ENCODE assay signal across 1 cellular context in the genomic region with DNA sequence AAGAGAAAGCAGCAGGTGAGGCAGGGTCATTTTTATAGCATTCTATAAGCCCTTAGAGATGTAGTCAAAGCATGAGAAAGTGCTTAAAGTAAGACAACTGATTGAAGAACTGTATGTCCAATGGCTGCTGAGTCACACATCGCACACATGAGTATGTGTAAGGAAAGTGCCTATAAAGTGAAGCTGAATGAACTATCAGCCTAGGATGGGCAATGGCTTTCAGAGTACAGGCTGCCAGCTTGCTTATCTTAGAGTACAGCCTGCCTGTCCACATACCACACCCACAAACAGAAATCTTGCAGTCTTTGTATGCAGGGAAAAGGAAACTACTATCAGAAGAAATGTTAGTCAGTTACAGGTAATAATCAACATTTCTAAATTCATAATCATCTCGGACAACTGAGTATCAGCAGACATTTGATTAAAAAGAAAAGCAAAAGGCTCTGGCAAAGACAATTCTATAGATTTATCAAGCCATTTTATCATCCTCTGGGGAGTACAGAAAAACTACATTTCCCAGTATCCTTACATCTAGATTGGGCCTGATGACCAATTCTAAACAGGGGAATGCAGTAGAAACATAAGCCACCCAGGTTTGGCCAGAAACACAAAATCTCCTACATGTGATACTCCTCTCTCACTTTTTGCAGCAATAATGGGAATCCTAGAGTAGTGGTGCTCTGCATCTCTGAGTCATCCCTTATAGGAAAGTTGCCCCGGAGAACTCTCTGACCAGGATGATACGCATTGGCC.
TF ChIP-seq lines count a peak whose summit lies in the region.

No MANE protein-coding gene starts in this region.

TF ChIP-seq in K562, 482 proteins besides CTCF, POLR2A, EP300 and RAD21 (continued from another document and continues in another):
- no peak for TF ChIP-seq TCFL5 (CRISPR knock-in tag; conservative IDR thresholded peaks at IDR 0.05)
- peak; percentile 60; the same call in 1 of the 2 replicates for TF ChIP-seq JUND (IDR thresholded peaks at IDR 0.05; ENCODE audit: borderline replicate concordance, low read depth, low read length)
- TF ChIP-seq JUND (tag; IDR thresholded peaks at IDR 0.05; ENCODE audit: borderline replicate concordance, low read depth, low read length), result peak; percentile 67; the same call in 2 of the 3 replicates
- peak; percentile 77 for TF ChIP-seq C11orf30 (IDR thresholded peaks at IDR 0.05; ENCODE audit: low read depth)
- no peak for TF ChIP-seq NR2C1 (IDR thresholded peaks at IDR 0.05)
- no peak for TF ChIP-seq NR2C1 (tag; IDR thresholded peaks at IDR 0.05)
- TF ChIP-seq SMARCA4 (IDR thresholded peaks at IDR 0.05), result peak; percentile 47; the same call in 1 of the 2 replicates
- no peak for TF ChIP-seq CHD7 (IDR thresholded peaks at IDR 0.05; ENCODE audit: low read depth, low read length)
- no peak for TF ChIP-seq ETS2 (tag; IDR thresholded peaks at IDR 0.05; ENCODE audit: borderline replicate concordance, poor library complexity, severe bottlenecking)
- TF ChIP-seq ARNT (IDR thresholded peaks at IDR 0.05), result no peak
- TF ChIP-seq, protein P1, sequence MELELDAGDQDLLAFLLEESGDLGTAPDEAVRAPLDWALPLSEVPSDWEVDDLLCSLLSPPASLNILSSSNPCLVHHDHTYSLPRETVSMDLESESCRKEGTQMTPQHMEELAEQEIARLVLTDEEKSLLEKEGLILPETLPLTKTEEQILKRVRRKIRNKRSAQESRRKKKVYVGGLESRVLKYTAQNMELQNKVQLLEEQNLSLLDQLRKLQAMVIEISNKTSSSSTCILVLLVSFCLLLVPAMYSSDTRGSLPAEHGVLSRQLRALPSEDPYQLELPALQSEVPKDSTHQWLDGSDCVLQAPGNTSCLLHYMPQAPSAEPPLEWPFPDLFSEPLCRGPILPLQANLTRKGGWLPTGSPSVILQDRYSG (tag; conservative IDR thresholded peaks at IDR 0.05; ENCODE audit: low read depth), result no peak
- TF ChIP-seq PRMT5 (CRISPR knock-in tag; IDR thresholded peaks at IDR 0.05), result no peak
- no peak for TF ChIP-seq RAD51 (IDR thresholded peaks at IDR 0.05; ENCODE audit: borderline replicate concordance, low read depth)
- TF ChIP-seq ZNF224 (CRISPR knock-in tag; IDR thresholded peaks at IDR 0.05), result no peak
- peak; percentile 73; the same call in 1 of the 2 replicates for TF ChIP-seq MAFK (IDR thresholded peaks at IDR 0.05; ENCODE audit: low read length)
- TF ChIP-seq, protein P2, sequence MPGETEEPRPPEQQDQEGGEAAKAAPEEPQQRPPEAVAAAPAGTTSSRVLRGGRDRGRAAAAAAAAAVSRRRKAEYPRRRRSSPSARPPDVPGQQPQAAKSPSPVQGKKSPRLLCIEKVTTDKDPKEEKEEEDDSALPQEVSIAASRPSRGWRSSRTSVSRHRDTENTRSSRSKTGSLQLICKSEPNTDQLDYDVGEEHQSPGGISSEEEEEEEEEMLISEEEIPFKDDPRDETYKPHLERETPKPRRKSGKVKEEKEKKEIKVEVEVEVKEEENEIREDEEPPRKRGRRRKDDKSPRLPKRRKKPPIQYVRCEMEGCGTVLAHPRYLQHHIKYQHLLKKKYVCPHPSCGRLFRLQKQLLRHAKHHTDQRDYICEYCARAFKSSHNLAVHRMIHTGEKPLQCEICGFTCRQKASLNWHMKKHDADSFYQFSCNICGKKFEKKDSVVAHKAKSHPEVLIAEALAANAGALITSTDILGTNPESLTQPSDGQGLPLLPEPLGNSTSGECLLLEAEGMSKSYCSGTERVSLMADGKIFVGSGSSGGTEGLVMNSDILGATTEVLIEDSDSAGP (CRISPR knock-in tag; IDR thresholded peaks at IDR 0.05), result no peak
- TF ChIP-seq MIER1 (IDR thresholded peaks at IDR 0.05; ENCODE audit: low read depth), result no peak
- TF ChIP-seq YY1 (IDR thresholded peaks at IDR 0.05; ENCODE audit: borderline replicate concordance in 1 of 3, control insufficient read depth in 1 of 3, extremely low read depth in 1 of 3, insufficient read depth in 3 of 3, insufficient read length in 1 of 3, insufficient replicate concordance in 2 of 3, low read depth in 1 of 3, low read length in 2 of 3), result peak in 1 of 3 experiments; percentile 16
- peak; percentile 92 for TF ChIP-seq ZBTB17 (CRISPR knock-in tag; IDR thresholded peaks at IDR 0.05)
- TF ChIP-seq NBN (IDR thresholded peaks at IDR 0.05; ENCODE audit: low read depth), result no peak
- TF ChIP-seq XRCC4 (IDR thresholded peaks at IDR 0.05; ENCODE audit: extremely low read depth, insufficient read depth, insufficient read length), result no peak
- no peak for TF ChIP-seq NFRKB (IDR thresholded peaks at IDR 0.05; ENCODE audit: low read depth)
- TF ChIP-seq E2F5 (CRISPR knock-in tag; IDR thresholded peaks at IDR 0.05), result no peak; the same call in 1 of the 2 replicates
- peak; percentile 19; the same call in 1 of the 2 replicates for TF ChIP-seq SOX6 (IDR thresholded peaks at IDR 0.05)
- no peak for TF ChIP-seq ZNF766 (CRISPR knock-in tag; conservative IDR thresholded peaks at IDR 0.05)
- TF ChIP-seq ZNF707 (CRISPR knock-in tag; conservative IDR thresholded peaks at IDR 0.05), result no peak
- TF ChIP-seq USF1 (CRISPR knock-in tag; IDR thresholded peaks at IDR 0.05), result no peak
- no peak for TF ChIP-seq EZH2 (IDR thresholded peaks at IDR 0.05; ENCODE audit: borderline replicate concordance, low read depth, low read length)
- TF ChIP-seq GMEB1 (CRISPR knock-in tag; IDR thresholded peaks at IDR 0.05), result no peak
- TF ChIP-seq, protein P3, sequence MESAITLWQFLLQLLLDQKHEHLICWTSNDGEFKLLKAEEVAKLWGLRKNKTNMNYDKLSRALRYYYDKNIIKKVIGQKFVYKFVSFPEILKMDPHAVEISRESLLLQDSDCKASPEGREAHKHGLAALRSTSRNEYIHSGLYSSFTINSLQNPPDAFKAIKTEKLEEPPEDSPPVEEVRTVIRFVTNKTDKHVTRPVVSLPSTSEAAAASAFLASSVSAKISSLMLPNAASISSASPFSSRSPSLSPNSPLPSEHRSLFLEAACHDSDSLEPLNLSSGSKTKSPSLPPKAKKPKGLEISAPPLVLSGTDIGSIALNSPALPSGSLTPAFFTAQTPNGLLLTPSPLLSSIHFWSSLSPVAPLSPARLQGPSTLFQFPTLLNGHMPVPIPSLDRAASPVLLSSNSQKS (CRISPR knock-in tag; IDR thresholded peaks at IDR 0.05), result no peak
- TF ChIP-seq SLC30A9 (CRISPR knock-in tag; IDR thresholded peaks at IDR 0.05), result no peak
- peak; percentile 82 for TF ChIP-seq POLR2AphosphoS5 (IDR thresholded peaks at IDR 0.05; ENCODE audit: control insufficient read depth, insufficient read depth, low read depth, low read length)
- no peak for TF ChIP-seq PRPF4 (IDR thresholded peaks at IDR 0.05; ENCODE audit: insufficient read depth, low read depth, low read length, poor library complexity, severe bottlenecking)
